Comparison of ENCODE assay signal across 34 cellular contexts in the genomic region with DNA sequence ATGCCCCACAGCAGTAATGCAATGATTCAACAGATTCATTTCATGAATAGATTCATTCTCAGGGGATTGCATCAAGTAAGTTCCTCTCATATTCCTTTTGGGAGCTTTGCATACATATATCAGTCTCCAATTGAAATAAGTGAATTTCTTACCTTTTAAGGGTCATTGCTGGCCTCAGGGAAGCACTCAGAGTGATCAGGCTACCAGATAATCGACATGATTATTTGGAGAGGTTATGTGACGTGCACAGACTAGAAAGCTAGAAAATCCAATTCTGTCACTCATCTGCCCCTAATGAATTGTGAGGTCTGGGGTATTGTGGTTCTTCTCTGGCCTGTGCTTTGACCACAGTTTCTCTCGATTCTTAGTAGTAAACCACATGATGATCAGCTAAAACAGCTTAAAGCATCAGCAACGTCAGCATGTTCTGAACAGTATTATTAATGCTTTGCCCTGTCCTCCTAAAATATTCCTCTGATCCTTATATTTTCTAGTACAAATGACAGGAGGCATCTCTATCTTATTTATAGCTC.
"Had no signal": no experiment of that assay in that cellular context is flagged by ENCODE, and none has a peak within 500 bp of the region (broad histone marks: within the 10 kb centered on the region; RNA-seq: fewer than 3 reads in every experiment).

No MANE protein-coding gene starts in this region.

- H3K27me3 ChIP-seq: breast epithelium, esophagus muscularis mucosa, foreskin keratinocyte, heart right ventricle, left lung, pancreas had no signal

- H3K27ac ChIP-seq: breast epithelium, esophagus muscularis mucosa, foreskin keratinocyte, heart right ventricle, left lung, lower lobe of right lung, pancreas, psoas muscle, thoracic aorta, WERI-Rb-1 had no signal

- H3K4me3 ChIP-seq: breast epithelium, esophagus muscularis mucosa, heart right ventricle, left lung, lower lobe of right lung, pancreas, psoas muscle, smooth muscle cell, thoracic aorta had no signal

- H3K4me1 ChIP-seq: breast epithelium, esophagus muscularis mucosa, foreskin keratinocyte, heart right ventricle, left lung, lower lobe of right lung, pancreas, psoas muscle had no signal

- H3K4me1 Mint-ChIP-seq: activated T-helper 17 cell treated with anti-CD3 and anti-CD28 coated beads, Interleukin-2, amount 50 U/mL, for 72 hours; stimulated activated memory B cell treated with anti-CD40 and anti-IgM and Interleukin-4, amounts not matched to agents 10 μg/mL and 1 μg/mL and 100 μg/mL, for 72 hours; T-helper 17 cell had no signal

- H3K36me3 Mint-ChIP-seq: activated naive CD4-positive, alpha-beta T cell treated with anti-CD3 and anti-CD28 coated beads, Interleukin-2, amount 50 U/mL, for 72 hours; stimulated activated memory B cell treated with anti-CD40 and anti-IgM and Interleukin-4, amounts not matched to agents 10 μg/mL and 1 μg/mL and 100 μg/mL, for 72 hours had no signal

- DNase-seq: activated CD4-positive, alpha-beta T cell treated with anti-CD3 and anti-CD28 coated beads for 48 hours; activated CD4-positive, alpha-beta T cell treated with anti-CD3 and anti-CD28 coated beads, Interleukin-2, amount 50 U/mL, for 48 hours; activated CD8-positive, alpha-beta memory T cell treated with anti-CD3 and anti-CD28 coated beads, Interleukin-2, amount 50 U/mL, for 4 hours; activated naive CD4-positive, alpha-beta T cell; activated T-cell treated with anti-CD3 and anti-CD28 coated beads, Interleukin-2, amount 50 U/mL, for 4 hours; central memory CD4-positive, alpha-beta T cell; dermis blood vessel endothelial cell; effector CD4-positive, alpha-beta T cell; foreskin keratinocyte; heart right ventricle; kidney glomerular epithelial cell; left lung; lower lobe of right lung; mesenchymal stem cell; naive thymus-derived CD8-positive, alpha-beta T cell; nucleus accumbens; pancreas; psoas muscle; stimulated activated CD4-positive, alpha-beta T cell treated with anti-CD3 and anti-CD28 coated beads, Interleukin-1b, Interleukin-23, amount 100 ng/mL, for 48 hours; stimulated activated CD4-positive, alpha-beta T cell treated with anti-CD3 and anti-CD28 coated beads, Interleukin-4, amount 100 ng/mL, for 4 hours; stimulated activated CD8-positive, alpha-beta memory T cell treated with anti-CD3 and anti-CD28 coated beads, Interleukin-4, amount 100 ng/mL, for 48 hours; T-helper 17 cell; T1000; trophoblast cell; WERI-Rb-1 had no signal

- H3K4me3 Mint-ChIP-seq: activated T-cell treated with anti-CD3 and anti-CD28 coated beads, Interleukin-2, amount 50 U/mL, for 4 hours; activated T-helper 17 cell treated with anti-CD3 and anti-CD28 coated beads, Interleukin-2, amount 50 U/mL, for 72 hours; naive thymus-derived CD8-positive, alpha-beta T cell; neural crest cell; stimulated activated memory B cell treated with anti-CD40 and anti-IgM and Interleukin-4, amounts not matched to agents 10 μg/mL and 1 μg/mL and 100 μg/mL, for 72 hours; T-helper 17 cell had no signal

- ATAC-seq: activated CD4-positive, CD25-positive, alpha-beta regulatory T cell treated with anti-CD3 and anti-CD28 coated beads, Interleukin-2, amount 50 U/mL, for 24 hours; activated naive CD4-positive, alpha-beta T cell treated with anti-CD3 and anti-CD28 coated beads, Interleukin-2, amount 50 U/mL, for 72 hours; activated T-cell treated with anti-CD3 and anti-CD28 coated beads, Interleukin-2, amount 50 U/mL, for 4 hours; activated T-helper 17 cell treated with anti-CD3 and anti-CD28 coated beads, Interleukin-2, amount 50 U/mL, for 72 hours; foreskin keratinocyte; heart right ventricle; left lung; lower lobe of right lung; naive thymus-derived CD8-positive, alpha-beta T cell; pancreas; psoas muscle; stimulated activated memory B cell treated with anti-CD40 and anti-IgM and Interleukin-4, amounts not matched to agents 10 μg/mL and 1 μg/mL and 100 μg/mL, for 72 hours; T-helper 17 cell had no signal

- H3K9me3 ChIP-seq: breast epithelium, esophagus muscularis mucosa, heart right ventricle, lower lobe of right lung, pancreas, psoas muscle, thoracic aorta had no signal

- H3K36me3 ChIP-seq: breast epithelium, esophagus muscularis mucosa, heart right ventricle, left lung, lower lobe of right lung, pancreas, thoracic aorta, WERI-Rb-1 had no signal

- H3K27ac Mint-ChIP-seq: activated naive CD4-positive, alpha-beta T cell treated with anti-CD3 and anti-CD28 coated beads, Interleukin-2, amount 50 U/mL, for 72 hours; activated T-helper 17 cell treated with anti-CD3 and anti-CD28 coated beads, Interleukin-2, amount 50 U/mL, for 72 hours; naive thymus-derived CD8-positive, alpha-beta T cell; stimulated activated memory B cell treated with anti-CD40 and anti-IgM and Interleukin-4, amounts not matched to agents 10 μg/mL and 1 μg/mL and 100 μg/mL, for 72 hours; T-helper 17 cell had no signal

- H3K9me3 Mint-ChIP-seq: activated T-helper 17 cell treated with anti-CD3 and anti-CD28 coated beads, Interleukin-2, amount 50 U/mL, for 72 hours; stimulated activated memory B cell treated with anti-CD40 and anti-IgM and Interleukin-4, amounts not matched to agents 10 μg/mL and 1 μg/mL and 100 μg/mL, for 72 hours had no signal

- H3K4me2 ChIP-seq: smooth muscle cell had no signal

- H3K27me3 Mint-ChIP-seq: stimulated activated memory B cell treated with anti-CD40 and anti-IgM and Interleukin-4, amounts not matched to agents 10 μg/mL and 1 μg/mL and 100 μg/mL, for 72 hours had no signal
